ENCODE assay signal across 1 cellular context in the genomic region with DNA sequence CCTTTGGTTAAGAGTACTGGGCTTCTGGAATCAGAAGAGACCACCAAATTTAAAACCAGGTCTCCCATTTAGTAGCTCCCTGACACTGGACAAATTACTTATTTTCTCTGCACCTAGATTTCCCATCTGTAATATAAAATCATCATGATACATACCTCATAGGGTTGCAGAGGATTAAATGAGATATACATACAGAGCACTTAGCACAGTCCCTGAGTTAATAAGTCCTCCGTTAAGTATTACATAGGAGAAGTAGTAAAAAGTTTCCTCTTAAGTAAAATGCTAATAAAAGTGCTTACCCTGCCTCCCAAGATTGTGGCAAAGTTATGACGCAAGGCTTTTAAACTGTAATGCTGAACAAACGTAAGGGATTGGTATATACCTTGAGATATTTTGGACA.
TF ChIP-seq lines count a peak whose summit lies in the region.

No MANE protein-coding gene starts in this region.

TF ChIP-seq in K562, 482 proteins besides CTCF, POLR2A, EP300 and RAD21 (continued from another document):
- TF ChIP-seq, protein P1, sequence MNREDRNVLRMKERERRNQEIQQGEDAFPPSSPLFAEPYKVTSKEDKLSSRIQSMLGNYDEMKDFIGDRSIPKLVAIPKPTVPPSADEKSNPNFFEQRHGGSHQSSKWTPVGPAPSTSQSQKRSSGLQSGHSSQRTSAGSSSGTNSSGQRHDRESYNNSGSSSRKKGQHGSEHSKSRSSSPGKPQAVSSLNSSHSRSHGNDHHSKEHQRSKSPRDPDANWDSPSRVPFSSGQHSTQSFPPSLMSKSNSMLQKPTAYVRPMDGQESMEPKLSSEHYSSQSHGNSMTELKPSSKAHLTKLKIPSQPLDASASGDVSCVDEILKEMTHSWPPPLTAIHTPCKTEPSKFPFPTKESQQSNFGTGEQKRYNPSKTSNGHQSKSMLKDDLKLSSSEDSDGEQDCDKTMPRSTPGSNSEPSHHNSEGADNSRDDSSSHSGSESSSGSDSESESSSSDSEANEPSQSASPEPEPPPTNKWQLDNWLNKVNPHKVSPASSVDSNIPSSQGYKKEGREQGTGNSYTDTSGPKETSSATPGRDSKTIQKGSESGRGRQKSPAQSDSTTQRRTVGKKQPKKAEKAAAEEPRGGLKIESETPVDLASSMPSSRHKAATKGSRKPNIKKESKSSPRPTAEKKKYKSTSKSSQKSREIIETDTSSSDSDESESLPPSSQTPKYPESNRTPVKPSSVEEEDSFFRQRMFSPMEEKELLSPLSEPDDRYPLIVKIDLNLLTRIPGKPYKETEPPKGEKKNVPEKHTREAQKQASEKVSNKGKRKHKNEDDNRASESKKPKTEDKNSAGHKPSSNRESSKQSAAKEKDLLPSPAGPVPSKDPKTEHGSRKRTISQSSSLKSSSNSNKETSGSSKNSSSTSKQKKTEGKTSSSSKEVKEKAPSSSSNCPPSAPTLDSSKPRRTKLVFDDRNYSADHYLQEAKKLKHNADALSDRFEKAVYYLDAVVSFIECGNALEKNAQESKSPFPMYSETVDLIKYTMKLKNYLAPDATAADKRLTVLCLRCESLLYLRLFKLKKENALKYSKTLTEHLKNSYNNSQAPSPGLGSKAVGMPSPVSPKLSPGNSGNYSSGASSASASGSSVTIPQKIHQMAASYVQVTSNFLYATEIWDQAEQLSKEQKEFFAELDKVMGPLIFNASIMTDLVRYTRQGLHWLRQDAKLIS (CRISPR knock-in tag; IDR thresholded peaks at IDR 0.05): no peak
- no peak for TF ChIP-seq ZNF785 (CRISPR knock-in tag; IDR thresholded peaks at IDR 0.05)
- no peak for TF ChIP-seq POLR2B (IDR thresholded peaks at IDR 0.05; ENCODE audit: low read depth, partially characterized antibody)
- TF ChIP-seq, protein P2, sequence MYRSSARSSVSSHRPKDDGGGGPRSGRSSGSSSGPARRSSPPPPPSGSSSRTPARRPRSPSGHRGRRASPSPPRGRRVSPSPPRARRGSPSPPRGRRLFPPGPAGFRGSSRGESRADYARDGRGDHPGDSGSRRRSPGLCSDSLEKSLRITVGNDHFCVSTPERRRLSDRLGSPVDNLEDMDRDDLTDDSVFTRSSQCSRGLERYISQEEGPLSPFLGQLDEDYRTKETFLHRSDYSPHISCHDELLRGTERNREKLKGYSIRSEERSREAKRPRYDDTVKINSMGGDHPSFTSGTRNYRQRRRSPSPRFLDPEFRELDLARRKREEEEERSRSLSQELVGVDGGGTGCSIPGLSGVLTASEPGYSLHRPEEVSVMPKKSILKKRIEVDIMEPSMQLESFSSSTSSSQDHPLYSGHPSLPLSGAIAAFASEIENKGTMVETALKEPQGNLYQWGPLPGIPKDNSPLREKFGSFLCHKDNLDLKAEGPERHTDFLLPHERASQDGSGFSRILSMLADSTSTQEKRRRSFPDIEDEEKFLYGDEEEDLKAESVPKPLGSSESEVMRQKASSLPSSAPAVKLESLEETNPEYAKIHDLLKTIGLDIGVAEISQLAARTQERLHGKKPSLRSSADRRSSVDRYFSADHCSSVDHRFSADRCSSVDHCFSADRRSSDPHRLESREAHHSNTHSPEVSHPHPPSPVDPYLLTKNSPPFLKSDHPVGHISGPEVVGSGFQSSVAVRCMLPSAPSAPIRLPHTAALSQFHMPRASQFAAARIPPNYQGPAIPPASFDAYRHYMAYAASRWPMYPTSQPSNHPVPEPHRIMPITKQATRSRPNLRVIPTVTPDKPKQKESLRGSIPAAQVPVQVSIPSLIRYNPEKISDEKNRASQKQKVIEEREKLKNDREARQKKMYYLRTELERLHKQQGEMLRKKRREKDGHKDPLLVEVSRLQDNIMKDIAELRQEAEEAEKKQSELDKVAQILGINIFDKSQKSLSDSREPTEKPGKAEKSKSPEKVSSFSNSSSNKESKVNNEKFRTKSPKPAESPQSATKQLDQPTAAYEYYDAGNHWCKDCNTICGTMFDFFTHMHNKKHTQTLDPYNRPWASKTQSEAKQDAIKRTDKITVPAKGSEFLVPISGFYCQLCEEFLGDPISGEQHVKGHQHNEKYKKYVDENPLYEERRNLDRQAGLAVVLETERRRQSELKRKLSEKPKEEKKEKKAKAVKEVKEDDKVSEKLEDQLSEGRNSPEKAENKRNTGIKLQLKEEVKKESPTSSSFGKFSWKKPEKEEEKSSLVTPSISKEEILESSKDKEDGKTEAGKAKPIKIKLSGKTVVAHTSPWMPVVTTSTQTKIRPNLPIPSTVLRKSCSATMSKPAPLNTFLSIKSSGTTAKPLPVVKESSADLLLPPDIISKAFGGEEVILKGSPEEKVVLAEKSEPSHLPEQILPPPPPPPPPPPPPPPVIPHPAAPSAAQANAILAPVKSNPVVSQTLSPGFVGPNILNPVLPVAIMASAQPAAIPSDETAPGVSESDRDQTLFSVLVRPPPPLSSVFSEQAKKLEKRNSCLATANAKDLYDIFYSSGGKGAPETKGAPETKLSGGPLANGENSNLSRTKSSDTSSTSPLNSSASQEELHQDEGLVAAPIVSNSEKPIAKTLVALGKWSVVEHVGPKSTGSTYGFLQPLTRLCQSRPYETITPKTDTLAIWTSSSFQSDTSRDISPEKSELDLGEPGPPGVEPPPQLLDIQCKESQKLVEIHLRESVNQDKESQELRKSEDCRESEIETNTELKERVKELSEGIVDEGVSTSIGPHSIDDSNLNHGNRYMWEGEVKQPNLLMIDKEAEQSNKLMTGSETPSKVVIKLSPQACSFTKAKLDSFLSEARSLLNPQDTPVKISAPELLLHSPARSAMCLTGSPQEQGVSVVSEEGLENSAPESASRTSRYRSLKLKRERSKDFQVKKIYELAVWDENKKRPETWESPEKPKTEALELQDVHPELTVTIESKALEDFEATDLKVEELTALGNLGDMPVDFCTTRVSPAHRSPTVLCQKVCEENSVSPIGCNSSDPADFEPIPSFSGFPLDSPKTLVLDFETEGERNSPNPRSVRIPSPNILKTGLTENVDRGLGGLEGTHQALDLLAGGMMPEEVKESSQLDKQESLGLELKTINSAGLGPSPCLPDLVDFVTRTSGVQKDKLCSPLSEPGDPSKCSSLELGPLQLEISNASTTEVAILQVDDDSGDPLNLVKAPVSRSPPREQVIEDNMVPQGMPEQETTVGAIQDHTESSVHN (IDR thresholded peaks at IDR 0.05; ENCODE audit: borderline replicate concordance in 1 of 2, low read depth in 1 of 2): no peak
- TF ChIP-seq RBM39 (optimal IDR thresholded peaks at IDR 0.05; ENCODE audit: low read depth, low read length): no peak
- no peak for TF ChIP-seq SNIP1 (IDR thresholded peaks at IDR 0.05; ENCODE audit: low read depth)
